In the genomic region with DNA sequence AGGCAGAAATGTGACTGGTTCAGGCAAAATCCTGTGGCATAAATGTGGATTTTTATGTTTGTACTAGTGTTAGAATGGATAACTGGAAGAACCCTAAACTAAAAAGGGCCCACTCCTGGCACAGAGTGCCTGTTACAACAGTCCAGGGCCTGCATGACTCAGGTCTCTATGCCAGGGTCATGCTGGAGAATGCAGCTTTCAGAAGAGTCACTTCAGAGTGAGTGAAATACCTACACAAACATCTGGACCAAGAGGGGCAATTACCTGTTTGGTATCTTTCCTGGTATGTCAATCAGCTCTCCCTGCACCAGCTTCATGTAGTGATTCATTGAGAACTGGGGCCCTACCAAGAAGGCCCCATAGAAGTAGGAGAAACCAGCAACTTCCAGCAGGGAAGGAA, we compare ENCODE assay signal across 17 cellular contexts.
"Had no signal": no experiment of that assay in that cellular context is flagged by ENCODE, and none has a peak within 500 bp of the region (broad histone marks: within the 10 kb centered on the region; RNA-seq: fewer than 3 reads in every experiment).

No MANE protein-coding gene starts in this region.

- H3K4me3 ChIP-seq: esophagus muscularis mucosa, pancreas, smooth muscle cell had no signal

- DNase-seq: activated CD4-positive, alpha-beta T cell treated with anti-CD3 and anti-CD28 coated beads for 48 hours; activated CD8-positive, alpha-beta T cell treated with anti-CD3 and anti-CD28 coated beads, Interleukin-2, amount 10 ng/mL, durations not matched to agents 7 days and 5 days; activated naive CD4-positive, alpha-beta T cell treated with anti-CD3 and anti-CD28 coated beads for 36 hours; amygdala; brain microvascular endothelial cell; dermis blood vessel endothelial cell; left ventricle myocardium superior; pancreas; stimulated activated CD4-positive, alpha-beta T cell treated with anti-CD3 and anti-CD28 coated beads, Interleukin-2, amount 100 ng/mL, for 24 hours; stimulated activated naive CD4-positive, alpha-beta T cell had no signal

- H3K4me3 Mint-ChIP-seq: activated CD8-positive, alpha-beta T cell treated with anti-CD3 and anti-CD28 coated beads, Interleukin-2, amount 10 ng/mL, durations not matched to agents 7 days and 5 days; activated naive CD4-positive, alpha-beta T cell treated with anti-CD3 and anti-CD28 coated beads for 36 hours; activated T-helper 17 cell treated with anti-CD3 and anti-CD28 coated beads, Interleukin-2, amount 50 U/mL, for 72 hours; mesothelial cell of epicardium; T-helper 1 cell treated with Interleukin-12 subunit alpha and Interleukin-12 subunit beta and Interleukin-4 antibody, amounts not matched to agents 30 μg/mL and 1 μg/mL, for 36 hours; WTC11 had no signal

- ATAC-seq: activated CD8-positive, alpha-beta T cell treated with anti-CD3 and anti-CD28 coated beads, Interleukin-2, amount 10 ng/mL, durations not matched to agents 7 days and 5 days; activated T-helper 17 cell treated with anti-CD3 and anti-CD28 coated beads, Interleukin-2, amount 50 U/mL, for 72 hours; left ventricle myocardium superior; SK-N-SH treated with all-trans-retinoic acid at 6 μM for 48 hours; WTC11 had no signal

- H3K9me3 ChIP-seq: esophagus muscularis mucosa, pancreas had no signal

- H3K27ac ChIP-seq: brain microvascular endothelial cell, esophagus muscularis mucosa, pancreas had no signal

- H3K27me3 Mint-ChIP-seq: activated T-helper 17 cell treated with anti-CD3 and anti-CD28 coated beads, Interleukin-2, amount 50 U/mL, for 72 hours had no signal

- H3K9me3 Mint-ChIP-seq: activated naive CD4-positive, alpha-beta T cell treated with anti-CD3 and anti-CD28 coated beads for 36 hours; activated T-helper 17 cell treated with anti-CD3 and anti-CD28 coated beads, Interleukin-2, amount 50 U/mL, for 72 hours; mesothelial cell of epicardium; T-helper 1 cell treated with Interleukin-12 subunit alpha and Interleukin-12 subunit beta and Interleukin-4 antibody, amounts not matched to agents 30 μg/mL and 1 μg/mL, for 36 hours; WTC11 had no signal

- H3K4me1 Mint-ChIP-seq: mesothelial cell of epicardium had no signal

- H3K27me3 ChIP-seq: brain microvascular endothelial cell, esophagus muscularis mucosa, pancreas had no signal

- H3K4me1 ChIP-seq: pancreas had no signal

- H3K27ac Mint-ChIP-seq: activated CD8-positive, alpha-beta T cell treated with anti-CD3 and anti-CD28 coated beads, Interleukin-2, amount 10 ng/mL, durations not matched to agents 7 days and 5 days; activated naive CD4-positive, alpha-beta T cell treated with anti-CD3 and anti-CD28 coated beads for 36 hours; activated T-helper 17 cell treated with anti-CD3 and anti-CD28 coated beads, Interleukin-2, amount 50 U/mL, for 72 hours; mesothelial cell of epicardium; T-helper 1 cell treated with Interleukin-12 subunit alpha and Interleukin-12 subunit beta and Interleukin-4 antibody, amounts not matched to agents 30 μg/mL and 1 μg/mL, for 36 hours; WTC11 had no signal
